In genomic region chr3:175266478-175266877, GRCh38 we compare ENCODE assay signal across 21 cellular contexts.
DNase-seq lines count a peak whose midpoint lies in the region; ATAC-seq, FAIRE-seq and TF ChIP-seq lines count a peak whose summit lies in the region.
"Had no signal": no experiment of that assay in that cellular context is flagged by ENCODE, and none has a peak within 500 bp of the region (broad histone marks: within the 10 kb centered on the region; RNA-seq: fewer than 3 reads in every experiment).

No MANE protein-coding gene starts in this region.

- H3K27me3 Mint-ChIP-seq in osteocyte (ENCODE audit: unreplicated experiment): no peaks in the 10 kb centered on the region
- no peaks in the 10 kb centered on the region for H3K27me3 Mint-ChIP-seq in activated CD4-positive, alpha-beta T cell treated with anti-CD3 and anti-CD28 coated beads for 36 hours
- H3K27me3 Mint-ChIP-seq: activated naive CD4-positive, alpha-beta T cell treated with anti-CD3 and anti-CD28 coated beads, Interleukin-2, amount 50 U/mL, for 24 hours; natural killer cell treated with Interleukin-12 subunit alpha and Interleukin-12 subunit beta and Interleukin-15 and Interleukin-18, amount 100 ng/mL, for 72 hours had no signal

- H3K9me3 ChIP-seq in OCI-LY3 (ENCODE audit: insufficient read depth, low read length): no peaks in the 10 kb centered on the region
- no peaks in the 10 kb centered on the region for H3K9me3 ChIP-seq in endothelial cell of umbilical vein (replicated peaks; ENCODE audit: control insufficient read depth, insufficient read depth, low read length)
- no peaks in the 10 kb centered on the region for H3K9me3 ChIP-seq in upper lobe of left lung
- H3K9me3 ChIP-seq: BLaER1, esophagus squamous epithelium, vagina had no signal

- H2AFZ ChIP-seq in OCI-LY3 (ENCODE audit: low read depth, low read length) (no peak overlapping the region), endothelial cell of umbilical vein (ENCODE audit: low read depth, low read length) (no peak overlapping the region)

- no peak for TF ChIP-seq EP300 in upper lobe of left lung (IDR thresholded peaks at IDR 0.05)

- CTCF ChIA-PET in endothelial cell of umbilical vein (lab: Charles Lee): interaction anchor here (2.0 kb wide), 1 partner anchor 13 kb away, joined by 5 read pairs; no protein-coding TSS in a partner anchor
- CTCF ChIA-PET in activated CD4-positive, alpha-beta T cell treated with anti-CD3 and anti-CD28 coated beads for 36 hours (lab: Charles Lee): no interaction called here

- peaks cover 7% of the 10 kb centered on the region for H4K20me1 ChIP-seq in OCI-LY3 (ENCODE audit: insufficient read depth, low read length)
- no peaks in the 10 kb centered on the region for H4K20me1 ChIP-seq in endothelial cell of umbilical vein (replicated peaks; ENCODE audit: control insufficient read depth, extremely low read depth, insufficient read depth, low read length)
- H4K20me1 ChIP-seq: BLaER1 had no signal

- H3K9ac ChIP-seq in OCI-LY3 (ENCODE audit: low read length) (no peak overlapping the region), endothelial cell of umbilical vein (replicated peaks; ENCODE audit: extremely low read depth, insufficient read depth, low read length) (no peak overlapping the region)
- H3K9ac ChIP-seq: BLaER1 had no signal

- H3K9me3 Mint-ChIP-seq in osteocyte (ENCODE audit: unreplicated experiment): no peaks in the 10 kb centered on the region
- H3K9me3 Mint-ChIP-seq in activated CD4-positive, alpha-beta T cell treated with anti-CD3 and anti-CD28 coated beads for 36 hours (ENCODE audit: low read depth): no peaks in the 10 kb centered on the region
- H3K9me3 Mint-ChIP-seq: activated naive CD4-positive, alpha-beta T cell treated with anti-CD3 and anti-CD28 coated beads, Interleukin-2, amount 50 U/mL, for 24 hours; activated T-cell treated with anti-CD3 and anti-CD28 coated beads, Interleukin-2, amount 50 U/mL, for 72 hours; natural killer cell treated with Interleukin-12 subunit alpha and Interleukin-12 subunit beta and Interleukin-15 and Interleukin-18, amount 100 ng/mL, for 72 hours had no signal

- TF ChIP-seq CTCF in OCI-LY3 (IDR thresholded peaks at IDR 0.05; ENCODE audit: low read depth, low read length) (no peak), endothelial cell of umbilical vein (IDR thresholded peaks at IDR 0.05; ENCODE audit: extremely low read depth in 1 of 2, insufficient read depth in 1 of 2, low read depth in 1 of 2, low read length in 2 of 2) (no peak), osteocyte (IDR thresholded peaks at IDR 0.05) (no peak), upper lobe of left lung (IDR thresholded peaks at IDR 0.05) (no peak)

- peaks cover 38% of the 10 kb centered on the region for H3K4me1 ChIP-seq in OCI-LY3 (ENCODE audit: low read length)
- peaks cover 3% of the 10 kb centered on the region for H3K4me1 ChIP-seq in endothelial cell of umbilical vein (ENCODE audit: control insufficient read depth, extremely low read depth, insufficient read depth, low read length)
- H3K4me1 ChIP-seq in upper lobe of left lung: no peaks in the 10 kb centered on the region
- H3K4me1 ChIP-seq: esophagus squamous epithelium, vagina had no signal

- dilution Hi-C loops in endothelial cell of umbilical vein (cut with MboI; ENCODE audit: extremely low pct_ligation_motif_present, low sequenced_read_pairs): no loop called here

- no TSS peak for BruUV-seq in endothelial cell of umbilical vein (replicated peaks; lab: Mats Ljungman, UMichigan)

- H3K4me2 ChIP-seq in OCI-LY3 (ENCODE audit: low read length): peak overlapping the region; percentile 45
- no peak overlapping the region for H3K4me2 ChIP-seq in endothelial cell of umbilical vein (ENCODE audit: insufficient read depth, low read length)

- H3K79me2 ChIP-seq in OCI-LY3 (ENCODE audit: low read length) (peaks cover 85% of the 10 kb centered on the region), endothelial cell of umbilical vein (ENCODE audit: control insufficient read depth, insufficient read depth, low read length) (no peaks in the 10 kb centered on the region)

- no peaks in the 10 kb centered on the region for H3K27me3 ChIP-seq in OCI-LY3 (ENCODE audit: low read depth, low read length)
- no peaks in the 10 kb centered on the region for H3K27me3 ChIP-seq in endothelial cell of umbilical vein (ENCODE audit: control insufficient read depth in 2 of 2, insufficient read depth in 2 of 2, low read length in 2 of 2)
- H3K27me3 ChIP-seq in upper lobe of left lung: no peaks in the 10 kb centered on the region
- H3K27me3 ChIP-seq: BLaER1, dorsolateral prefrontal cortex, esophagus squamous epithelium, vagina had no signal

- H3K9me1 ChIP-seq in endothelial cell of umbilical vein (replicated peaks; ENCODE audit: control insufficient read depth, extremely low read depth, insufficient read depth, low read length): no peaks in the 10 kb centered on the region

- H3K27ac ChIP-seq in OCI-LY3 (ENCODE audit: low read length) (peak overlapping the region; percentile 62), endothelial cell of umbilical vein (ENCODE audit: insufficient read depth, low read depth, low read length) (no peak overlapping the region), upper lobe of left lung (no peak overlapping the region)
- H3K27ac ChIP-seq: dorsolateral prefrontal cortex, esophagus squamous epithelium, vagina had no signal

- H3K27ac Mint-ChIP-seq in osteocyte (ENCODE audit: unreplicated experiment): peak overlapping the region; percentile 56
- no peak overlapping the region for H3K27ac Mint-ChIP-seq in activated CD4-positive, alpha-beta T cell treated with anti-CD3 and anti-CD28 coated beads for 36 hours
- H3K27ac Mint-ChIP-seq: activated naive CD4-positive, alpha-beta T cell treated with anti-CD3 and anti-CD28 coated beads, Interleukin-2, amount 50 U/mL, for 24 hours; activated T-cell treated with anti-CD3 and anti-CD28 coated beads, Interleukin-2, amount 50 U/mL, for 72 hours; natural killer cell treated with Interleukin-12 subunit alpha and Interleukin-12 subunit beta and Interleukin-15 and Interleukin-18, amount 100 ng/mL, for 72 hours had no signal

- 32 to 45% methylated on average over 1 of the region's 1 CpG for WGBS in upper lobe of left lung, 2 donors

- no peak for FAIRE-seq in endothelial cell of umbilical vein (lab: Jason Lieb, UNC)

- no peaks in the 10 kb centered on the region for H3K36me3 Mint-ChIP-seq in osteocyte (ENCODE audit: unreplicated experiment)
- no peaks in the 10 kb centered on the region for H3K36me3 Mint-ChIP-seq in activated CD4-positive, alpha-beta T cell treated with anti-CD3 and anti-CD28 coated beads for 36 hours (ENCODE audit: low read depth)
- H3K36me3 Mint-ChIP-seq: activated naive CD4-positive, alpha-beta T cell treated with anti-CD3 and anti-CD28 coated beads, Interleukin-2, amount 50 U/mL, for 24 hours; natural killer cell treated with Interleukin-12 subunit alpha and Interleukin-12 subunit beta and Interleukin-15 and Interleukin-18, amount 100 ng/mL, for 72 hours had no signal

- no peak for ATAC-seq in upper lobe of left lung (ENCODE audit: low FRiP score in 2 of 2)
- no peak for ATAC-seq in activated CD4-positive, alpha-beta T cell treated with anti-CD3 and anti-CD28 coated beads for 36 hours
- ATAC-seq: activated T-cell treated with anti-CD3 and anti-CD28 coated beads, Interleukin-2, amount 50 U/mL, for 72 hours; natural killer cell treated with Interleukin-12 subunit alpha and Interleukin-12 subunit beta and Interleukin-15 and Interleukin-18, amount 100 ng/mL, for 72 hours; Right ventricle myocardium inferior had no signal

- peaks cover 54% of the 10 kb centered on the region for H3K4me1 Mint-ChIP-seq in osteocyte (ENCODE audit: unreplicated experiment)
- H3K4me1 Mint-ChIP-seq in activated CD4-positive, alpha-beta T cell treated with anti-CD3 and anti-CD28 coated beads for 36 hours: no peaks in the 10 kb centered on the region
- H3K4me1 Mint-ChIP-seq: activated naive CD4-positive, alpha-beta T cell treated with anti-CD3 and anti-CD28 coated beads, Interleukin-2, amount 50 U/mL, for 24 hours had no signal

- intact Hi-C loops in endothelial cell of umbilical vein (cut with micrococcal nuclease): no loop called here
- intact Hi-C loops in activated CD4-positive, alpha-beta T cell treated with anti-CD3 and anti-CD28 coated beads for 36 hours (cut with DNase I, micrococcal nuclease): no loop called here

- H3K36me3 ChIP-seq in OCI-LY3 (replicated peaks; ENCODE audit: low read depth, low read length) (peaks cover 38% of the 10 kb centered on the region), endothelial cell of umbilical vein (ENCODE audit: control insufficient read depth in 2 of 2, extremely low read depth in 1 of 2, insufficient read depth in 2 of 2, low read length in 2 of 2) (no peaks in the 10 kb centered on the region), upper lobe of left lung (no peaks in the 10 kb centered on the region)
- H3K36me3 ChIP-seq: BLaER1, esophagus squamous epithelium, vagina had no signal

- POLR2A ChIA-PET in endothelial cell of umbilical vein (lab: Charles Lee): interaction anchor here (0.6 kb wide), 1 partner anchor 167 kb away, joined by 3 read pairs; no protein-coding TSS in a partner anchor
- POLR2A ChIA-PET in activated CD4-positive, alpha-beta T cell treated with anti-CD3 and anti-CD28 coated beads for 36 hours (lab: Charles Lee): no interaction called here

- DNase-seq in ELR (ENCODE audit: low read depth) (peak; percentile 66), endothelial cell of umbilical vein (ENCODE audit: low read depth, low spot score) (peak; percentile 8), osteocyte (ENCODE audit: extremely low spot score, unreplicated experiment) (no peak), upper lobe of left lung (no peak), NCI-H2107 (lab: John Stamatoyannopoulos, UW) (no peak)
- DNase-seq in activated CD4-positive, alpha-beta T cell treated with anti-CD3 and anti-CD28 coated beads for 36 hours: no peak
- DNase-seq: activated T-cell treated with anti-CD3 and anti-CD28 coated beads, Interleukin-2, amount 50 U/mL, for 72 hours; dorsolateral prefrontal cortex; esophagus squamous epithelium; hypothalamus; mesendoderm; NCI-H1694 treated with DMSO at 0.1 percent for 48 hours; NCI-H446 treated with DMSO at 0.1 percent for 48 hours; small intestine; stimulated activated CD4-positive, alpha-beta T cell treated with anti-CD3 and anti-CD28 coated beads, Interleukin-4, amount 100 ng/mL, for 24 hours had no signal

- H3K4me3 ChIP-seq in OCI-LY3 (ENCODE audit: low read length): no peak overlapping the region
- H3K4me3 ChIP-seq in endothelial cell of umbilical vein (replicated peaks in 1 of 3; ENCODE audit: insufficient read depth in 1 of 3, low read depth in 1 of 3, low read length in 3 of 3): no peak overlapping the region
- H3K4me3 ChIP-seq in upper lobe of left lung: no peak overlapping the region
- H3K4me3 ChIP-seq: dorsolateral prefrontal cortex, esophagus squamous epithelium, vagina had no signal

- no peak overlapping the region for H3K4me3 Mint-ChIP-seq in osteocyte (ENCODE audit: unreplicated experiment)
- no peak overlapping the region for H3K4me3 Mint-ChIP-seq in activated CD4-positive, alpha-beta T cell treated with anti-CD3 and anti-CD28 coated beads for 36 hours
- H3K4me3 Mint-ChIP-seq: activated naive CD4-positive, alpha-beta T cell treated with anti-CD3 and anti-CD28 coated beads, Interleukin-2, amount 50 U/mL, for 24 hours; activated T-cell treated with anti-CD3 and anti-CD28 coated beads, Interleukin-2, amount 50 U/mL, for 72 hours; natural killer cell treated with Interleukin-12 subunit alpha and Interleukin-12 subunit beta and Interleukin-15 and Interleukin-18, amount 100 ng/mL, for 72 hours had no signal

- TF ChIP-seq POLR2A in endothelial cell of umbilical vein (IDR thresholded peaks at IDR 0.05; ENCODE audit: low read depth, low read length) (no peak), upper lobe of left lung (IDR thresholded peaks at IDR 0.05) (no peak)

Comparison
In these comparisons a context has a peak if more than half of its experiments do, and no peak if none do; other contexts are left out.
1. DNase-seq: peak in ELR (single experiment) and endothelial cell of umbilical vein (single experiment); none in osteocyte (single experiment), upper lobe of left lung (0 of 2), activated CD4-positive, alpha-beta T cell treated with anti-CD3 and anti-CD28 coated beads for 36 hours (single experiment) and NCI-H2107 (single experiment).